Comparison of ENCODE assay signal across 37 cellular contexts in genomic region chr7:105976868-105977267, GRCh38.
"Had no signal": no experiment of that assay in that cellular context is flagged by ENCODE, and none has a peak within 500 bp of the region (broad histone marks: within the 10 kb centered on the region; RNA-seq: fewer than 3 reads in every experiment).

No MANE protein-coding gene starts in this region.

- H3K27ac Mint-ChIP-seq: activated B cell treated with CpG ODN at 0.5 μM for 24 hours; activated CD4-positive, alpha-beta memory T cell treated with anti-CD3 and anti-CD28 coated beads for 36 hours; activated CD4-positive, alpha-beta T cell treated with anti-CD3 and anti-CD28 coated beads, Interleukin-2, amount 10 ng/mL, durations not matched to agents 24 days and 14 days; activated CD8-positive, alpha-beta T cell treated with anti-CD3 and anti-CD28 coated beads for 36 hours; activated naive CD4-positive, alpha-beta T cell treated with anti-CD3 and anti-CD28 coated beads for 36 hours; activated naive CD4-positive, alpha-beta T cell treated with anti-CD3 and anti-CD28 coated beads, Interleukin-2, amount 50 U/mL, for 72 hours; activated naive CD8-positive, alpha-beta T cell treated with anti-CD3 and anti-CD28 coated beads for 36 hours; activated T-cell treated with anti-CD3 and anti-CD28 coated beads, Interleukin-2, amount 50 U/mL, for 72 hours; activated T-helper 1 cell treated with anti-CD3 and anti-CD28 coated beads, Interleukin-12 subunit alpha, Interleukin-12 subunit beta, Interleukin-2, Interleukin-4 antibody, amounts not matched to agents 30 ng/mL and 10 ng/mL and 1 ng/mL, durations not matched to agents 14 hours and 24 hours and 36 hours; activated T-helper 17 cell treated with anti-CD3 and anti-CD28 coated beads, Interleukin-2, amount 50 U/mL, for 72 hours; T-helper 1 cell treated with Interleukin-12 subunit alpha and Interleukin-12 subunit beta and Interleukin-4 antibody, amounts not matched to agents 30 μg/mL and 1 μg/mL, for 36 hours; T-helper 2 cell treated with Interferon-gamma antibody and Interleukin-4, amounts not matched to agents 5 μg/mL and 100 μg/mL, for 36 hours had no signal

- H3K9me3 ChIP-seq: adrenal gland, body of pancreas, breast epithelium had no signal

- H3K36me3 Mint-ChIP-seq: activated CD4-positive, alpha-beta memory T cell treated with anti-CD3 and anti-CD28 coated beads for 36 hours; activated naive CD4-positive, alpha-beta T cell treated with anti-CD3 and anti-CD28 coated beads, Interleukin-2, amount 50 U/mL, for 72 hours; activated naive CD8-positive, alpha-beta T cell treated with anti-CD3 and anti-CD28 coated beads for 36 hours had no signal

- DNase-seq: activated B cell treated with CpG ODN at 0.5 μM for 24 hours; activated CD4-positive, alpha-beta memory T cell treated with anti-CD3 and anti-CD28 coated beads for 36 hours; activated CD4-positive, alpha-beta T cell treated with anti-CD3 and anti-CD28 coated beads for 4 hours; activated CD4-positive, alpha-beta T cell treated with anti-CD3 and anti-CD28 coated beads, Interleukin-2, amount 10 ng/mL, durations not matched to agents 24 days and 14 days; activated CD4-positive, alpha-beta T cell treated with anti-CD3 and anti-CD28 coated beads, Interleukin-2, amount 50 U/mL, for 1 hour; activated CD4-positive, alpha-beta T cell treated with anti-CD3 and anti-CD28 coated beads, Interleukin-2, amount 50 U/mL, for 4 hours; activated CD4-positive, CD25-positive, alpha-beta regulatory T cell treated with anti-CD3 and anti-CD28 coated beads, Interleukin-2, amount 50 U/mL, for 72 hours; activated CD8-positive, alpha-beta memory T cell treated with anti-CD3 and anti-CD28 coated beads, Interleukin-2, amount 50 U/mL, for 4 hours; activated CD8-positive, alpha-beta T cell treated with anti-CD3 and anti-CD28 coated beads for 36 hours; activated effector memory CD4-positive, alpha-beta T cell treated with anti-CD3 and anti-CD28 coated beads, Interleukin-2, amount 50 U/mL, for 16 hours; activated gamma-delta T cell treated with Interleukin-2 at 50 U/mL for 16 hours; activated naive CD4-positive, alpha-beta T cell; activated naive CD4-positive, alpha-beta T cell treated with anti-CD3 and anti-CD28 coated beads for 36 hours; activated naive CD4-positive, alpha-beta T cell treated with anti-CD3 and anti-CD28 coated beads, Interleukin-2, amount 50 U/mL, for 16 hours; activated naive CD8-positive, alpha-beta T cell treated with anti-CD3 and anti-CD28 coated beads for 36 hours; activated T-cell treated with anti-CD3 and anti-CD28 coated beads for 4 hours; activated T-cell treated with anti-CD3 and anti-CD28 coated beads, Interleukin-2, amount 50 U/mL, for 1 hour; activated T-cell treated with anti-CD3 and anti-CD28 coated beads, Interleukin-2, amount 50 U/mL, for 4 hours; activated T-cell treated with anti-CD3 and anti-CD28 coated beads, Interleukin-2, amount 50 U/mL, for 72 hours; adrenal gland; amniotic stem cell; aorta; body of pancreas; brain microvascular endothelial cell; central memory CD4-positive, alpha-beta T cell; T-helper 1 cell; T-helper 2 cell; T-helper 9 cell; WERI-Rb-1 had no signal

- H3K4me3 Mint-ChIP-seq: activated B cell treated with CpG ODN at 0.5 μM for 24 hours; activated CD4-positive, alpha-beta memory T cell treated with anti-CD3 and anti-CD28 coated beads for 36 hours; activated CD4-positive, alpha-beta T cell treated with anti-CD3 and anti-CD28 coated beads, Interleukin-2, amount 10 ng/mL, durations not matched to agents 24 days and 14 days; activated CD8-positive, alpha-beta T cell treated with anti-CD3 and anti-CD28 coated beads for 36 hours; activated naive CD4-positive, alpha-beta T cell treated with anti-CD3 and anti-CD28 coated beads for 36 hours; activated naive CD8-positive, alpha-beta T cell treated with anti-CD3 and anti-CD28 coated beads for 36 hours; activated T-cell treated with anti-CD3 and anti-CD28 coated beads, Interleukin-2, amount 50 U/mL, for 4 hours; activated T-cell treated with anti-CD3 and anti-CD28 coated beads, Interleukin-2, amount 50 U/mL, for 72 hours; activated T-helper 1 cell treated with anti-CD3 and anti-CD28 coated beads, Interleukin-12 subunit alpha, Interleukin-12 subunit beta, Interleukin-2, Interleukin-4 antibody, amounts not matched to agents 30 ng/mL and 10 ng/mL and 1 ng/mL, durations not matched to agents 14 hours and 24 hours and 36 hours; activated T-helper 17 cell treated with anti-CD3 and anti-CD28 coated beads, Interleukin-2, amount 50 U/mL, for 72 hours; T-helper 1 cell treated with Interleukin-12 subunit alpha and Interleukin-12 subunit beta and Interleukin-4 antibody, amounts not matched to agents 30 μg/mL and 1 μg/mL, for 36 hours; T-helper 2 cell treated with Interferon-gamma antibody and Interleukin-4, amounts not matched to agents 5 μg/mL and 100 μg/mL, for 36 hours had no signal

- H3K4me1 Mint-ChIP-seq: activated B cell treated with CpG ODN at 0.5 μM for 24 hours; activated CD4-positive, alpha-beta T cell treated with anti-CD3 and anti-CD28 coated beads, Interleukin-2, amount 10 ng/mL, durations not matched to agents 24 days and 14 days; activated naive CD8-positive, alpha-beta T cell treated with anti-CD3 and anti-CD28 coated beads for 36 hours; activated T-helper 17 cell treated with anti-CD3 and anti-CD28 coated beads, Interleukin-2, amount 50 U/mL, for 72 hours had no signal

- H3K9me3 Mint-ChIP-seq: activated B cell treated with CpG ODN at 0.5 μM for 24 hours; activated CD4-positive, alpha-beta memory T cell treated with anti-CD3 and anti-CD28 coated beads for 36 hours; activated CD4-positive, alpha-beta T cell treated with anti-CD3 and anti-CD28 coated beads, Interleukin-2, amount 10 ng/mL, durations not matched to agents 24 days and 14 days; activated CD8-positive, alpha-beta T cell treated with anti-CD3 and anti-CD28 coated beads for 36 hours; activated naive CD4-positive, alpha-beta T cell treated with anti-CD3 and anti-CD28 coated beads for 36 hours; activated naive CD4-positive, alpha-beta T cell treated with anti-CD3 and anti-CD28 coated beads, Interleukin-2, amount 50 U/mL, for 72 hours; activated naive CD8-positive, alpha-beta T cell treated with anti-CD3 and anti-CD28 coated beads for 36 hours; activated T-cell treated with anti-CD3 and anti-CD28 coated beads, Interleukin-2, amount 50 U/mL, for 4 hours; activated T-helper 1 cell treated with anti-CD3 and anti-CD28 coated beads, Interleukin-12 subunit alpha, Interleukin-12 subunit beta, Interleukin-2, Interleukin-4 antibody, amounts not matched to agents 30 ng/mL and 10 ng/mL and 1 ng/mL, durations not matched to agents 14 hours and 24 hours and 36 hours; activated T-helper 17 cell treated with anti-CD3 and anti-CD28 coated beads, Interleukin-2, amount 50 U/mL, for 72 hours; T-helper 1 cell treated with Interleukin-12 subunit alpha and Interleukin-12 subunit beta and Interleukin-4 antibody, amounts not matched to agents 30 μg/mL and 1 μg/mL, for 36 hours; T-helper 2 cell treated with Interferon-gamma antibody and Interleukin-4, amounts not matched to agents 5 μg/mL and 100 μg/mL, for 36 hours had no signal

- H3K27me3 ChIP-seq: adrenal gland, body of pancreas, brain microvascular endothelial cell, breast epithelium had no signal

- H3K4me3 ChIP-seq: adrenal gland, body of pancreas, breast epithelium had no signal

- H3K36me3 ChIP-seq: adrenal gland, brain microvascular endothelial cell, breast epithelium, WERI-Rb-1 had no signal

- H3K4me1 ChIP-seq: breast epithelium had no signal

- H3K27ac ChIP-seq: adrenal gland, body of pancreas, brain microvascular endothelial cell, breast epithelium, WERI-Rb-1 had no signal

- ATAC-seq: activated CD8-positive, alpha-beta T cell treated with anti-CD3 and anti-CD28 coated beads for 36 hours; activated naive CD4-positive, alpha-beta T cell treated with anti-CD3 and anti-CD28 coated beads, Interleukin-2, amount 50 U/mL, for 72 hours; activated T-cell treated with anti-CD3 and anti-CD28 coated beads, Interleukin-2, amount 50 U/mL, for 4 hours; activated T-cell treated with anti-CD3 and anti-CD28 coated beads, Interleukin-2, amount 50 U/mL, for 72 hours; activated T-helper 17 cell treated with anti-CD3 and anti-CD28 coated beads, Interleukin-2, amount 50 U/mL, for 72 hours; body of pancreas had no signal

- FAIRE-seq: astrocyte, TTC549 had no signal

- H3K27me3 Mint-ChIP-seq: activated CD4-positive, alpha-beta memory T cell treated with anti-CD3 and anti-CD28 coated beads for 36 hours; activated naive CD8-positive, alpha-beta T cell treated with anti-CD3 and anti-CD28 coated beads for 36 hours had no signal
